ENCODE assay signal across 1 cellular context in the genomic region with DNA sequence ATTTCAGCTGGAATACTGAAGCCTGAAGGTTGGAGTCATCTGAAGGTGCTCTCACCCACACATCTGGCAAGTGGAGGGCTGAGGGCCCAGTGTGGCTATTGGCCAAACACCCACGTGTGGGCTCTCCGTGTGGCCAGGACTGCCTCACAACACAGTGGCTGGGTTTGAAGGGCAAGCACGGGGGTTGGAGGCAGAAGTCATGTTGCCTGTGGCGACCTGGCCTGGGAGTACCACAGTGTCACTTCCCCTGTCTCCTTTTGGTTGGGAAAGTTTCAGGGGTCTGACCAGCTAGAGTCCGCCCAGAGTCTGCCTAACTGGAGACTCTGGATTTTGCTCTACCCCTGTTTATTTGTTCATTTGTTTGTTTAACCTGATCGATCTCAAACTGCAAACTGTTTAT.
TF ChIP-seq lines count a peak whose summit lies in the region.

No MANE protein-coding gene starts in this region.

TF ChIP-seq in HepG2, 621 proteins besides CTCF, POLR2A, EP300 and RAD21 (continued from another document):
- TF ChIP-seq, protein P1, sequence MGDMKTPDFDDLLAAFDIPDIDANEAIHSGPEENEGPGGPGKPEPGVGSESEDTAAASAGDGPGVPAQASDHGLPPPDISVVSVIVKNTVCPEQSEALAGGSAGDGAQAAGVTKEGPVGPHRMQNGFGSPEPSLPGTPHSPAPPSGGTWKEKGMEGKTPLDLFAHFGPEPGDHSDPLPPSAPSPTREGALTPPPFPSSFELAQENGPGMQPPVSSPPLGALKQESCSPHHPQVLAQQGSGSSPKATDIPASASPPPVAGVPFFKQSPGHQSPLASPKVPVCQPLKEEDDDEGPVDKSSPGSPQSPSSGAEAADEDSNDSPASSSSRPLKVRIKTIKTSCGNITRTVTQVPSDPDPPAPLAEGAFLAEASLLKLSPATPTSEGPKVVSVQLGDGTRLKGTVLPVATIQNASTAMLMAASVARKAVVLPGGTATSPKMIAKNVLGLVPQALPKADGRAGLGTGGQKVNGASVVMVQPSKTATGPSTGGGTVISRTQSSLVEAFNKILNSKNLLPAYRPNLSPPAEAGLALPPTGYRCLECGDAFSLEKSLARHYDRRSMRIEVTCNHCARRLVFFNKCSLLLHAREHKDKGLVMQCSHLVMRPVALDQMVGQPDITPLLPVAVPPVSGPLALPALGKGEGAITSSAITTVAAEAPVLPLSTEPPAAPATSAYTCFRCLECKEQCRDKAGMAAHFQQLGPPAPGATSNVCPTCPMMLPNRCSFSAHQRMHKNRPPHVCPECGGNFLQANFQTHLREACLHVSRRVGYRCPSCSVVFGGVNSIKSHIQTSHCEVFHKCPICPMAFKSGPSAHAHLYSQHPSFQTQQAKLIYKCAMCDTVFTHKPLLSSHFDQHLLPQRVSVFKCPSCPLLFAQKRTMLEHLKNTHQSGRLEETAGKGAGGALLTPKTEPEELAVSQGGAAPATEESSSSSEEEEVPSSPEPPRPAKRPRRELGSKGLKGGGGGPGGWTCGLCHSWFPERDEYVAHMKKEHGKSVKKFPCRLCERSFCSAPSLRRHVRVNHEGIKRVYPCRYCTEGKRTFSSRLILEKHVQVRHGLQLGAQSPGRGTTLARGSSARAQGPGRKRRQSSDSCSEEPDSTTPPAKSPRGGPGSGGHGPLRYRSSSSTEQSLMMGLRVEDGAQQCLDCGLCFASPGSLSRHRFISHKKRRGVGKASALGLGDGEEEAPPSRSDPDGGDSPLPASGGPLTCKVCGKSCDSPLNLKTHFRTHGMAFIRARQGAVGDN (CRISPR knock-in tag; IDR thresholded peaks at IDR 0.05), result 0 out of 2 replicates have a peak, but pooled peaks have one; percentile 9
- TF ChIP-seq YEATS4 (CRISPR knock-in tag; IDR thresholded peaks at IDR 0.05; ENCODE audit: borderline replicate concordance) (no peak), ZFX (CRISPR knock-in tag; IDR thresholded peaks at IDR 0.05; ENCODE audit: low read depth) (no peak)
